ENCODE assay signal across 9 cellular contexts in the genomic region with DNA sequence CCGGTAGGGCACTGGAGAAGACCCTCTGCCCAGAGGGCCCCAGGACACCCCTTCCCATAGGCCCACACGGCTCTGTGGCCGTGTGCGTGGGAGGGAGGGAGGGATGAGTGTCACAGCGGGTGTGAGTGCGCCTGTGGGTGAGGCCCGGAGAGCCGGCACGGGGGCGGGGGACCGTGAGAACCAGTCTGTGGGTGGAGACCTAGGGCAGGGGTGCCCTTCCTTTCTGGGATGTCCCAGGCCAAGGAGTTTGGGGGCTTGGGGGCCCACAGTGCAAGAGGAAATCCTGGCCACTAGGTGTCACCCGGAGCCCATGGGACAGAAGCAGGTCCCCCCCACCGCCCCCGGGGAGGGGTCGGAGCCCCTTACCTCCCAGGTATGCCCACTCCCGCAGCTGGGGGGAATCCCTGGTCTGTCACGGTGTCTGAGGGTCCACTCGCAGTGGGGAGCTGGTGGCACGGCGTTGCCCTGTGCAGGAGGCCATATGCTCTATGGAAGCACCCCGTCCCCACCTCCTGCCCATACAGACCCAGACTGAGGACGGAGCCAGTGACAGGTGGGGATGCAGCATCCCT. TPM values are rescaled to one million over a fixed set of nuclear protein-coding genes. Genes with fewer than 3 reads are reported as not detected.
A peak's percentile ranks its signal among the peaks of the same experiment; 100 is the strongest.
DNase-seq lines count a peak whose midpoint lies in the region; ATAC-seq and TF ChIP-seq lines count a peak whose summit lies in the region.
"Had no signal": no experiment of that assay in that cellular context is flagged by ENCODE, and none has a peak within 500 bp of the region (broad histone marks: within the 10 kb centered on the region; RNA-seq: fewer than 3 reads in every experiment).

No MANE protein-coding gene starts in this region.

- H3K9ac ChIP-seq in GM23248, result peak overlapping the region; percentile 36; the same call in 1 of the 2 replicates

- WGBS in GM23248 (ENCODE audit: low coverage in 1 of 2, low lambda C conversion rate in 2 of 2, missing lambda C conversion rate in 2 of 2), 2 experiments, result 6 to 15% methylated on average over 7 to 20 of the region's 22 CpGs

- H3K9me2 ChIP-seq in GM23248 (ENCODE audit: insufficient read depth), result no peaks in the 10 kb centered on the region

- H3K4me1 Mint-ChIP-seq in activated T-cell treated with anti-CD3 and anti-CD28 coated beads, Interleukin-2, amount 50 U/mL, for 24 hours (ENCODE audit: low read depth), result no peaks in the 10 kb centered on the region
- H3K4me1 Mint-ChIP-seq in immature natural killer cell, result peaks cover 19 to 29% of the 10 kb centered on the region in 2 donors
- H3K4me1 Mint-ChIP-seq: activated naive CD4-positive, alpha-beta T cell treated with anti-CD3 and anti-CD28 coated beads, Interleukin-2, amount 50 U/mL, for 24 hours had no signal

- no peaks in the 10 kb centered on the region for H3F3A ChIP-seq in GM23248 (ENCODE audit: insufficient read depth)

- H3K4me3 ChIP-seq in GM23248 (no peak overlapping the region), thoracic aorta (no peak overlapping the region)

- H3K36me3 ChIP-seq in GM23248 (ENCODE audit: low read depth) (no peaks in the 10 kb centered on the region), thoracic aorta (no peaks in the 10 kb centered on the region)

- TF ChIP-seq CTCF in 22Rv1 (IDR thresholded peaks at IDR 0.05) (peak; percentile 78), thoracic aorta (IDR thresholded peaks at IDR 0.05) (peak; percentile 63)

- H3K79me2 ChIP-seq in GM23248 (ENCODE audit: insufficient read depth), result no peaks in the 10 kb centered on the region

- no peaks in the 10 kb centered on the region for H3K9me3 ChIP-seq in GM23248 (ENCODE audit: low read depth)
- H3K9me3 ChIP-seq in thoracic aorta, result peaks cover 5% of the 10 kb centered on the region

- H3K27me3 ChIP-seq in GM23248 (replicated peaks; ENCODE audit: insufficient read depth), result no peaks in the 10 kb centered on the region
- no peaks in the 10 kb centered on the region for H3K27me3 ChIP-seq in thoracic aorta (replicated peaks; ENCODE audit: insufficient read depth)

- DNase-seq in GM23248 (peak; percentile 83), immature natural killer cell (peak; percentile 63 to 73 (median 67)), thoracic aorta (ENCODE audit: low spot score) (no peak)
- DNase-seq in activated T-cell treated with anti-CD3 and anti-CD28 coated beads, Interleukin-2, amount 50 U/mL, for 24 hours, result peak; percentile 51

- no peak overlapping the region for H2AFZ ChIP-seq in GM23248

- in situ Hi-C loops in GM23248 (cut with MboI), result no loop called here

- H3K9me3 Mint-ChIP-seq in activated T-cell treated with anti-CD3 and anti-CD28 coated beads, Interleukin-2, amount 50 U/mL, for 24 hours, result peaks cover 5% of the 10 kb centered on the region
- H3K9me3 Mint-ChIP-seq in immature natural killer cell, result no peaks in the 10 kb centered on the region
- H3K9me3 Mint-ChIP-seq: activated naive CD4-positive, alpha-beta T cell treated with anti-CD3 and anti-CD28 coated beads, Interleukin-2, amount 50 U/mL, for 24 hours had no signal

- no peak overlapping the region for H3K27ac ChIP-seq in 22Rv1
- no peak overlapping the region for H3K27ac ChIP-seq in GM23248
- H3K27ac ChIP-seq in thoracic aorta, result no peak overlapping the region

- H3K4me1 ChIP-seq in GM23248 (ENCODE audit: insufficient read depth) (no peaks in the 10 kb centered on the region; the same call in 1 of the 2 replicates), thoracic aorta (ENCODE audit: control insufficient read depth in 1 of 2, low read depth in 2 of 2) (no peaks in the 10 kb centered on the region)

- H4K20me1 ChIP-seq in GM23248 (ENCODE audit: insufficient read depth), result no peaks in the 10 kb centered on the region

- H3K27me3 Mint-ChIP-seq in activated T-cell treated with anti-CD3 and anti-CD28 coated beads, Interleukin-2, amount 50 U/mL, for 24 hours, result peaks cover 3% of the 10 kb centered on the region
- H3K27me3 Mint-ChIP-seq in immature natural killer cell (ENCODE audit: low read depth in 3 of 3), result peaks cover 3 to 6% (median 4%) of the 10 kb centered on the region in 3 donors
- H3K27me3 Mint-ChIP-seq: activated naive CD4-positive, alpha-beta T cell treated with anti-CD3 and anti-CD28 coated beads, Interleukin-2, amount 50 U/mL, for 24 hours had no signal

- H3K4me2 ChIP-seq in GM23248 (ENCODE audit: unreplicated experiment), result peak overlapping the region; percentile 43

- H3K36me3 Mint-ChIP-seq in activated T-cell treated with anti-CD3 and anti-CD28 coated beads, Interleukin-2, amount 50 U/mL, for 24 hours (ENCODE audit: low read depth), result no peaks in the 10 kb centered on the region
- no peaks in the 10 kb centered on the region for H3K36me3 Mint-ChIP-seq in immature natural killer cell
- H3K36me3 Mint-ChIP-seq: activated naive CD4-positive, alpha-beta T cell treated with anti-CD3 and anti-CD28 coated beads, Interleukin-2, amount 50 U/mL, for 24 hours had no signal

- no peak overlapping the region for H3K4me3 Mint-ChIP-seq in activated T-cell treated with anti-CD3 and anti-CD28 coated beads, Interleukin-2, amount 50 U/mL, for 24 hours
- H3K4me3 Mint-ChIP-seq in immature natural killer cell, result peak overlapping the region in 1 of 5 donors; percentile 29
- H3K4me3 Mint-ChIP-seq: activated naive CD4-positive, alpha-beta T cell treated with anti-CD3 and anti-CD28 coated beads, Interleukin-2, amount 50 U/mL, for 24 hours had no signal

- ATAC-seq in thoracic aorta (ENCODE audit: insufficient number of reproducible peaks, low FRiP score, low read depth) (no peak), GM19324 (IDR thresholded peaks at IDR 0.05; ENCODE audit: low FRiP score, unreplicated experiment) (no peak), HG03457 (IDR thresholded peaks at IDR 0.05; ENCODE audit: unreplicated experiment) (no peak), GM21381 (IDR thresholded peaks at IDR 0.05; ENCODE audit: unreplicated experiment) (no peak)

- no peak overlapping the region for H3K27ac Mint-ChIP-seq in activated T-cell treated with anti-CD3 and anti-CD28 coated beads, Interleukin-2, amount 50 U/mL, for 24 hours
- peak overlapping the region; percentile 80 to 93 (median 84) for H3K27ac Mint-ChIP-seq in immature natural killer cell
- H3K27ac Mint-ChIP-seq: activated naive CD4-positive, alpha-beta T cell treated with anti-CD3 and anti-CD28 coated beads, Interleukin-2, amount 50 U/mL, for 24 hours had no signal

RNA-seq across cellular contexts. Expression of a gene that starts 16.0 kb away (rescaled TPM):
- not detected in 2 replicates for total RNA-seq in GM23248 (2014; rRNA removed; shearing (Covaris generic))
- polyA plus RNA-seq in GM23248 (2016; fragmentation: Nextera tagmentation; extraction: Ambion mirVana) (not detected in 2 replicates), immature natural killer cell (not detected)
- total RNA-seq in thoracic aorta, result not detected

RNA-seq across cellular contexts. Expression of a gene that starts 47.5 kb away (rescaled TPM):
- 58.3 and 59.9 TPM in 2 replicates for total RNA-seq in GM23248 (2014; rRNA removed; shearing (Covaris generic))
- polyA plus RNA-seq in GM23248 (2016; fragmentation: Nextera tagmentation; extraction: Ambion mirVana) (2.9 TPM in 2 replicates), immature natural killer cell (not detected)
- 10 to 100 TPM; 32.2 to 50.9 TPM for total RNA-seq in thoracic aorta
